In the genomic region with DNA sequence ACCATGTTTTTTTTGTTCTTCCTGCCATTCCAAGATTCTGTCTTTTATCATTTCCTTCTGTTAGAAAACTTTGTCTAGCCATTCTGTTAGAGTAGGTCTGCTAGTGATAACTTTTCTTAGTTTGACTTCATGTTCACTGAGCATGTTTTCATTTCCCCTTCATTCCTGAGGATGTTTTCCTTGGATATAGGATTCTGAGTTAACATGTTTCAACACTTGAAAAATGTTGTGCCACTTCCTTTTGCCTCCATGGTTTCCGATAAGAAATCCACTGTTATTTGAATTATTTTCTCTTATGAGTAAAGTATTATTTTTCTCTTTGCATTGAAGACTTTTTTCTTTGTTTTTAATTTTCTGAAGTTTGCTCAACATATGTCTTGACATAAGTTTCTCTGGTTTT, we compare ENCODE assay signal across 1 cellular context.
TF ChIP-seq lines count a peak whose summit lies in the region.

No MANE protein-coding gene starts in this region.

TF ChIP-seq in endothelial cell of umbilical vein, 7 proteins besides CTCF, POLR2A, EP300 and RAD21:
- TF ChIP-seq MYC (IDR thresholded peaks at IDR 0.05; ENCODE audit: low read depth, low read length), result no peak
- TF ChIP-seq EZH2 (IDR thresholded peaks at IDR 0.05; ENCODE audit: borderline replicate concordance, low read depth, low read length, severe bottlenecking), result no peak
- TF ChIP-seq FOS (IDR thresholded peaks at IDR 0.05; ENCODE audit: borderline replicate concordance, insufficient read depth, low read length), result no peak
- TF ChIP-seq POLR2AphosphoS5 (IDR thresholded peaks at IDR 0.05; ENCODE audit: insufficient read depth, low read depth, low read length), result no peak
- no peak for TF ChIP-seq GATA2 (IDR thresholded peaks at IDR 0.05; ENCODE audit: insufficient read depth, insufficient read length, low read depth, low read length)
- TF ChIP-seq JUN (IDR thresholded peaks at IDR 0.05; ENCODE audit: borderline replicate concordance, insufficient read depth, insufficient read length, low read depth), result no peak
- TF ChIP-seq MAX (IDR thresholded peaks at IDR 0.05; ENCODE audit: insufficient read depth, insufficient read length), result no peak
